ENCODE assay signal across 9 cellular contexts in genomic region chr19:3605770-3606169, GRCh38. TPM values are rescaled to one million over a fixed set of nuclear protein-coding genes. Genes with fewer than 3 reads are reported as not detected.
DNase-seq lines count a peak whose midpoint lies in the region; ATAC-seq, FAIRE-seq and TF ChIP-seq lines count a peak whose summit lies in the region.
"Had no signal": no experiment of that assay in that cellular context is flagged by ENCODE, and none has a peak within 500 bp of the region (broad histone marks: within the 10 kb centered on the region; RNA-seq: fewer than 3 reads in every experiment).

No MANE protein-coding gene starts in this region.

- no peaks in the 10 kb centered on the region for H3K27me3 ChIP-seq in astrocyte (ENCODE audit: insufficient read depth, low read length)
- peaks cover 0 to 29% of the 10 kb centered on the region in 2 experiments; a peak in 2 of 5 replicates for H3K27me3 ChIP-seq in HepG2 (ENCODE audit: control insufficient read depth in 1 of 2, insufficient read depth in 2 of 2, low read length in 2 of 2)
- H3K27me3 ChIP-seq in tibial artery: no peaks in the 10 kb centered on the region
- H3K27me3 ChIP-seq in Caco-2 (replicated peaks; ENCODE audit: control insufficient read depth, insufficient read depth, low read length): no peaks in the 10 kb centered on the region

- H4K20me1 ChIP-seq in astrocyte (ENCODE audit: insufficient read depth, low read length): peaks cover 14% of the 10 kb centered on the region
- no peaks in the 10 kb centered on the region for H4K20me1 ChIP-seq in HepG2 (ENCODE audit: insufficient read depth, low read length)

- no peaks in the 10 kb centered on the region for H3K9me3 Mint-ChIP-seq in astrocyte (ENCODE audit: unreplicated experiment)
- H3K9me3 Mint-ChIP-seq in Caco-2 (ENCODE audit: unreplicated experiment): no peaks in the 10 kb centered on the region

- H3K4me1 Mint-ChIP-seq in astrocyte (ENCODE audit: low read depth, unreplicated experiment) (peaks cover 7% of the 10 kb centered on the region), Caco-2 (ENCODE audit: low read depth, unreplicated experiment) (no peaks in the 10 kb centered on the region)

- no peak for TF ChIP-seq POLR2A in HepG2 (IDR thresholded peaks at IDR 0.05; ENCODE audit: insufficient read depth in 1 of 2, low read depth in 2 of 2, low read length in 2 of 2)

- CTCF ChIA-PET in HEK293 (lab: Yijun Ruan, JAX): no interaction called here
- CTCF ChIA-PET in HepG2 (lab: Yijun Ruan, JAX; ENCODE audit: low intra/inter-chr PET ratio, low total read pairs): no interaction called here
- CTCF ChIA-PET in Caco-2 (lab: Charles Lee): no interaction called here

- no peak for TF ChIP-seq RAD21 in HepG2 (CRISPR knock-in tag; IDR thresholded peaks at IDR 0.05)

- H3K9ac ChIP-seq in astrocyte (ENCODE audit: low read length) (peak overlapping the region; percentile 58), HepG2 (ENCODE audit: insufficient read depth, low read depth, low read length) (no peak overlapping the region)

- in situ Hi-C loops in HepG2 (cut with HindIII; ENCODE audit: extremely low pct_ligation_motif_present, low pct_unique_long_range_greater_than_20kb): no loop called here

- H3K27me3 Mint-ChIP-seq in astrocyte (ENCODE audit: low read depth, unreplicated experiment) (peaks cover 6% of the 10 kb centered on the region), Caco-2 (ENCODE audit: insufficient read depth, unreplicated experiment) (no peaks in the 10 kb centered on the region)

- POLR2A ChIA-PET in HEK293 (lab: Yijun Ruan, JAX): no interaction called here
- POLR2A ChIA-PET in HepG2 (lab: Yijun Ruan, JAX): no interaction called here
- POLR2A ChIA-PET in Caco-2 (lab: Charles Lee): no interaction called here

- H3K4me3 Mint-ChIP-seq in astrocyte (ENCODE audit: unreplicated experiment) (no peak overlapping the region), Caco-2 (ENCODE audit: unreplicated experiment) (no peak overlapping the region)

- TF ChIP-seq EP300 in HepG2 (IDR thresholded peaks at IDR 0.05; ENCODE audit: low read depth in 2 of 2, low read length in 2 of 2) (no peak), HepG2 (CRISPR knock-in tag; IDR thresholded peaks at IDR 0.05; ENCODE audit: borderline replicate concordance) (no peak)

- H3K4me1 ChIP-seq in HEK293 (ENCODE audit: control insufficient read depth, insufficient read depth, low read length) (peaks cover 3% of the 10 kb centered on the region; the same call in 1 of the 2 replicates), astrocyte (ENCODE audit: insufficient read depth, low read length) (peaks cover 28% of the 10 kb centered on the region), HepG2 (ENCODE audit: insufficient read depth, low read length) (peaks cover 48% of the 10 kb centered on the region), tibial artery (peaks cover 0 to 91% (median 69%) of the 10 kb centered on the region in 4 donors), Caco-2 (peaks cover 5% of the 10 kb centered on the region; the same call in 1 of the 2 replicates)

- H3K27ac ChIP-seq in HEK293 (ENCODE audit: extremely low read depth, low read depth, low read length): no peak overlapping the region
- H3K27ac ChIP-seq in astrocyte (ENCODE audit: low read depth, low read length): no peak overlapping the region
- H3K27ac ChIP-seq in HepG2 (ENCODE audit: extremely low read length, insufficient read depth, low read length): no peak overlapping the region
- H3K27ac ChIP-seq in tibial artery: peak overlapping the region; percentile 96 to 97
- H3K27ac ChIP-seq: neutrophil had no signal

- BruUV-seq in HepG2 (replicated peaks; lab: Mats Ljungman, UMichigan): no TSS peak
- no TSS peak for BruUV-seq in Caco-2 (replicated peaks; lab: Mats Ljungman, UMichigan)

- H3K4me3 ChIP-seq in HEK293 (ENCODE audit: low read depth, low read length) (peak overlapping the region; percentile 51; the same call in 1 of the 2 replicates), astrocyte (ENCODE audit: insufficient read depth, low read depth, low read length) (peak overlapping the region; percentile 64), HepG2 (replicated peaks in 1 of 3; ENCODE audit: insufficient read depth in 1 of 3, low read depth in 2 of 3, low read length in 3 of 3) (peak overlapping the region in 1 of 3 experiments; percentile 59; a peak in 1 of 6 replicates), tibial artery (peak overlapping the region; percentile 84 to 88), Caco-2 (ENCODE audit: low read depth, low read length) (no peak overlapping the region)

- ATAC-seq in HepG2 (no peak), GM18517 (IDR thresholded peaks at IDR 0.05; ENCODE audit: unreplicated experiment) (no peak)

- FAIRE-seq in astrocyte (lab: Jason Lieb, UNC) (no peak), HepG2 (lab: Jason Lieb, UNC) (peak; percentile 26)

- intact Hi-C loops in HepG2 (cut with micrococcal nuclease; ENCODE audit: unreplicated experiment): no loop called here
- intact Hi-C loops in tibial artery (cut with DNase I; ENCODE audit: low total_unique reads): loop anchor here (10.0 kb wide), 1 partner anchor 141 kb away; no protein-coding TSS in a partner anchor
- intact Hi-C loops in Caco-2 (cut with micrococcal nuclease; ENCODE audit: unreplicated experiment): no loop called here

- H3K4me2 ChIP-seq in astrocyte (ENCODE audit: low read length) (peak overlapping the region; percentile 84), HepG2 (ENCODE audit: low read depth, low read length) (peak overlapping the region; percentile 77; the same call in 1 of the 2 replicates)

- DNase-seq in astrocyte (ENCODE audit: low read depth) (no peak), HepG2 (ENCODE audit: low spot score) (no peak), tibial artery (no peak), NCI-H2029 (lab: John Stamatoyannopoulos, UW) (no peak), Caco-2 (no peak)
- DNase-seq: cerebellar nuclear complex had no signal

- H3K79me2 ChIP-seq in astrocyte (ENCODE audit: insufficient read depth, low read length) (no peaks in the 10 kb centered on the region), HepG2 (ENCODE audit: insufficient read depth, low read length) (no peaks in the 10 kb centered on the region)

- no peaks in the 10 kb centered on the region for H3K9me3 ChIP-seq in HEK293 (ENCODE audit: control insufficient read depth, insufficient read depth, low read depth, low read length)
- H3K9me3 ChIP-seq in astrocyte (ENCODE audit: insufficient read depth, low read depth, low read length): no peaks in the 10 kb centered on the region
- no peaks in the 10 kb centered on the region for H3K9me3 ChIP-seq in HepG2 (ENCODE audit: low read length)
- H3K9me3 ChIP-seq in tibial artery: no peaks in the 10 kb centered on the region
- no peaks in the 10 kb centered on the region for H3K9me3 ChIP-seq in Caco-2
- H3K9me3 ChIP-seq: neutrophil had no signal

- H3K27ac Mint-ChIP-seq in astrocyte (ENCODE audit: unreplicated experiment) (no peak overlapping the region), Caco-2 (ENCODE audit: unreplicated experiment) (no peak overlapping the region)

- 57% methylated on average over 5 of the region's 5 CpGs for WGBS in HepG2 (ENCODE audit: low lambda C conversion rate)

- TF ChIP-seq CTCF in HEK293 (tag by site-specific recombination; IDR thresholded peaks at IDR 0.05) (no peak), astrocyte (IDR thresholded peaks at IDR 0.05; ENCODE audit: insufficient read depth, low read depth, low read length) (no peak), HepG2 (CRISPR knock-in tag; IDR thresholded peaks at IDR 0.05) (no peak), tibial artery (IDR thresholded peaks at IDR 0.05) (no peak), Caco-2 (IDR thresholded peaks at IDR 0.05; ENCODE audit: insufficient read depth in 1 of 2, low read depth in 1 of 2, low read length in 1 of 2, severe bottlenecking in 1 of 2, unreplicated experiment in 1 of 2) (no peak)

- H2AFZ ChIP-seq in astrocyte (ENCODE audit: low read depth, low read length) (peak overlapping the region; percentile 8), HepG2 (ENCODE audit: low read length) (no peak overlapping the region)

- H3K36me3 Mint-ChIP-seq in astrocyte (ENCODE audit: low read depth, unreplicated experiment): peaks cover 3% of the 10 kb centered on the region
- peaks cover 6% of the 10 kb centered on the region for H3K36me3 Mint-ChIP-seq in Caco-2 (ENCODE audit: insufficient read depth, unreplicated experiment)

- H3K36me3 ChIP-seq in HEK293 (ENCODE audit: control insufficient read depth in 2 of 2, insufficient read depth in 1 of 2, low read length in 2 of 2): peaks cover 0 to 8% of the 10 kb centered on the region in 2 experiments; a peak in 2 of 3 replicates
- no peaks in the 10 kb centered on the region for H3K36me3 ChIP-seq in astrocyte (ENCODE audit: insufficient read depth, low read length)
- no peaks in the 10 kb centered on the region for H3K36me3 ChIP-seq in HepG2 (replicated peaks in 1 of 2; ENCODE audit: control insufficient read depth in 1 of 2, insufficient read depth in 2 of 2, low read length in 2 of 2)
- peaks cover 0 to 2% (median 0%) of the 10 kb centered on the region in 3 donors for H3K36me3 ChIP-seq in tibial artery
- H3K36me3 ChIP-seq in Caco-2 (ENCODE audit: control insufficient read depth, insufficient read depth, low read length): no peaks in the 10 kb centered on the region

RNA-seq across cellular contexts. Expression of gene TBXA2R, which starts 0.9 kb away (rescaled TPM):
- total RNA-seq in astrocyte (0.31 and 0.39 TPM in 2 replicates), HepG2 (2016; rRNA removed; fragmentation: Illumina TruSeq; extraction: Trizol) (not detected in 2 replicates), Caco-2 (2022) (0.11 TPM in 1 of 2 replicates, not detected in the other)
- total RNA-seq in HepG2 (2016; cell fraction: cytosol; rRNA removed; fragmentation: Illumina TruSeq; extraction: Trizol; ENCODE audit: low read depth): not detected in 2 replicates
- not detected in 2 replicates for total RNA-seq in HepG2 (2016; cell fraction: insoluble cytoplasmic fraction; rRNA removed; fragmentation: Illumina TruSeq; extraction: Trizol)
- total RNA-seq in HepG2 (2016; cell fraction: membrane; rRNA removed; fragmentation: Illumina TruSeq; extraction: Trizol): not detected in 2 replicates
- total RNA-seq in HepG2 (2016; cell fraction: nucleus; rRNA removed; fragmentation: Illumina TruSeq; extraction: Trizol): not detected in 2 replicates
- 0.05 and 0.09 TPM in 2 replicates for polyA plus RNA-seq in HepG2 (2011; rRNA removed)
- polyA plus RNA-seq in HepG2 (2011; cell fraction: cytosol; rRNA removed): 0.04 TPM in 2 replicates
- polyA plus RNA-seq in HepG2 (2011; cell fraction: nucleus; rRNA removed): 0.11 TPM in 1 of 2 replicates, not detected in the other
- not detected in 2 replicates for polyA plus RNA-seq in HepG2 (2012)
- not detected in 2 replicates for polyA plus RNA-seq in HepG2 (2016; cell fraction: cytosol; fragmentation: Illumina TruSeq; extraction: Trizol; ENCODE audit: low read depth)
- polyA plus RNA-seq in HepG2 (2016; cell fraction: insoluble cytoplasmic fraction; fragmentation: Illumina TruSeq; extraction: Trizol; ENCODE audit: low read depth): not detected in 2 replicates
- not detected in 2 replicates for polyA plus RNA-seq in HepG2 (2016; cell fraction: membrane; fragmentation: Illumina TruSeq; extraction: Trizol; ENCODE audit: low read depth)
- polyA plus RNA-seq in HepG2 (2016; cell fraction: nucleus; fragmentation: Illumina TruSeq; extraction: Trizol; ENCODE audit: insufficient read depth, low read depth): not detected in 2 replicates
- 0.20 and 1.3 TPM in 2 replicates for polyA minus RNA-seq in HepG2 (2011; rRNA and poly(A)+ RNA removed; ENCODE audit: low replicate concordance)
- polyA minus RNA-seq in HepG2 (2011; cell fraction: cytosol; rRNA and poly(A)+ RNA removed): not detected in 2 replicates
- not detected in 2 replicates for polyA minus RNA-seq in HepG2 (2011; cell fraction: nucleus; rRNA and poly(A)+ RNA removed)

RNA-seq across cellular contexts. Expression of gene GIPC3, which starts 20.5 kb away (rescaled TPM):
- total RNA-seq in astrocyte (0.09 and 0.10 TPM in 2 replicates), HepG2 (2016; rRNA removed; fragmentation: Illumina TruSeq; extraction: Trizol) (not detected in 2 replicates), Caco-2 (2022) (not detected in 2 replicates)
- not detected in 2 replicates for total RNA-seq in HepG2 (2016; cell fraction: cytosol; rRNA removed; fragmentation: Illumina TruSeq; extraction: Trizol; ENCODE audit: low read depth)
- total RNA-seq in HepG2 (2016; cell fraction: insoluble cytoplasmic fraction; rRNA removed; fragmentation: Illumina TruSeq; extraction: Trizol): not detected in 2 replicates
- not detected in 2 replicates for total RNA-seq in HepG2 (2016; cell fraction: membrane; rRNA removed; fragmentation: Illumina TruSeq; extraction: Trizol)
- not detected in 2 replicates for total RNA-seq in HepG2 (2016; cell fraction: nucleus; rRNA removed; fragmentation: Illumina TruSeq; extraction: Trizol)
- 0.05 and 0.08 TPM in 2 replicates for polyA plus RNA-seq in HepG2 (2011; rRNA removed)
- 0.01 and 0.03 TPM in 2 replicates for polyA plus RNA-seq in HepG2 (2011; cell fraction: cytosol; rRNA removed)
- polyA plus RNA-seq in HepG2 (2011; cell fraction: nucleus; rRNA removed): 0.14 and 0.17 TPM in 2 replicates
- 0.04 TPM in 1 of 2 replicates, not detected in the other for polyA plus RNA-seq in HepG2 (2012)
- polyA plus RNA-seq in HepG2 (2016; cell fraction: cytosol; fragmentation: Illumina TruSeq; extraction: Trizol; ENCODE audit: low read depth): not detected in 2 replicates
- not detected in 2 replicates for polyA plus RNA-seq in HepG2 (2016; cell fraction: insoluble cytoplasmic fraction; fragmentation: Illumina TruSeq; extraction: Trizol; ENCODE audit: low read depth)
- polyA plus RNA-seq in HepG2 (2016; cell fraction: membrane; fragmentation: Illumina TruSeq; extraction: Trizol; ENCODE audit: low read depth): not detected in 2 replicates
- not detected in 2 replicates for polyA plus RNA-seq in HepG2 (2016; cell fraction: nucleus; fragmentation: Illumina TruSeq; extraction: Trizol; ENCODE audit: insufficient read depth, low read depth)
- polyA minus RNA-seq in HepG2 (2011; rRNA and poly(A)+ RNA removed; ENCODE audit: low replicate concordance): 0.02 and 5.9 TPM in 2 replicates
- polyA minus RNA-seq in HepG2 (2011; cell fraction: cytosol; rRNA and poly(A)+ RNA removed): not detected in 2 replicates
- polyA minus RNA-seq in HepG2 (2011; cell fraction: nucleus; rRNA and poly(A)+ RNA removed): not detected in 2 replicates

RNA-seq across cellular contexts. Expression of gene CACTIN, which starts 20.8 kb away (rescaled TPM):
- total RNA-seq in astrocyte (22.0 and 26.7 TPM in 2 replicates), HepG2 (2016; rRNA removed; fragmentation: Illumina TruSeq; extraction: Trizol) (11.1 and 16.6 TPM in 2 replicates), Caco-2 (2022) (32.2 and 33.9 TPM in 2 replicates)
- 2.8 and 3.1 TPM in 2 replicates for total RNA-seq in HepG2 (2016; cell fraction: cytosol; rRNA removed; fragmentation: Illumina TruSeq; extraction: Trizol; ENCODE audit: low read depth)
- total RNA-seq in HepG2 (2016; cell fraction: insoluble cytoplasmic fraction; rRNA removed; fragmentation: Illumina TruSeq; extraction: Trizol): 11.2 and 17.9 TPM in 2 replicates
- 4.7 and 5.6 TPM in 2 replicates for total RNA-seq in HepG2 (2016; cell fraction: membrane; rRNA removed; fragmentation: Illumina TruSeq; extraction: Trizol)
- 9.0 and 11.6 TPM in 2 replicates for total RNA-seq in HepG2 (2016; cell fraction: nucleus; rRNA removed; fragmentation: Illumina TruSeq; extraction: Trizol)
- polyA plus RNA-seq in HepG2 (2011; rRNA removed): 10.0 and 11.5 TPM in 2 replicates
- 6.6 and 11.2 TPM in 2 replicates for polyA plus RNA-seq in HepG2 (2011; cell fraction: cytosol; rRNA removed)
- polyA plus RNA-seq in HepG2 (2011; cell fraction: nucleus; rRNA removed): 31.8 and 41.5 TPM in 2 replicates
- 5.7 and 5.8 TPM in 2 replicates for polyA plus RNA-seq in HepG2 (2012)
- 1.7 and 1.8 TPM in 2 replicates for polyA plus RNA-seq in HepG2 (2016; cell fraction: cytosol; fragmentation: Illumina TruSeq; extraction: Trizol; ENCODE audit: low read depth)
- 10.2 and 13.0 TPM in 2 replicates for polyA plus RNA-seq in HepG2 (2016; cell fraction: insoluble cytoplasmic fraction; fragmentation: Illumina TruSeq; extraction: Trizol; ENCODE audit: low read depth)
- polyA plus RNA-seq in HepG2 (2016; cell fraction: membrane; fragmentation: Illumina TruSeq; extraction: Trizol; ENCODE audit: low read depth): 3.7 and 4.0 TPM in 2 replicates
- polyA plus RNA-seq in HepG2 (2016; cell fraction: nucleus; fragmentation: Illumina TruSeq; extraction: Trizol; ENCODE audit: insufficient read depth, low read depth): 28.6 and 30.2 TPM in 2 replicates
- 9.7 and 19.5 TPM in 2 replicates for polyA minus RNA-seq in HepG2 (2011; rRNA and poly(A)+ RNA removed; ENCODE audit: low replicate concordance)
- 5.0 and 5.2 TPM in 2 replicates for polyA minus RNA-seq in HepG2 (2011; cell fraction: cytosol; rRNA and poly(A)+ RNA removed)
- polyA minus RNA-seq in HepG2 (2011; cell fraction: nucleus; rRNA and poly(A)+ RNA removed): 5.3 and 5.7 TPM in 2 replicates

RNA-seq across cellular contexts. Expression of gene HMG20B, which starts 33.0 kb away (rescaled TPM):
- 55.9 and 63.8 TPM in 2 replicates for total RNA-seq in astrocyte
- total RNA-seq in HepG2 (2016; rRNA removed; fragmentation: Illumina TruSeq; extraction: Trizol): 23.0 and 29.2 TPM in 2 replicates
- 26.2 and 31.3 TPM in 2 replicates for total RNA-seq in HepG2 (2016; cell fraction: cytosol; rRNA removed; fragmentation: Illumina TruSeq; extraction: Trizol; ENCODE audit: low read depth)
- total RNA-seq in HepG2 (2016; cell fraction: insoluble cytoplasmic fraction; rRNA removed; fragmentation: Illumina TruSeq; extraction: Trizol): 26.2 and 29.0 TPM in 2 replicates
- 40.2 and 42.4 TPM in 2 replicates for total RNA-seq in HepG2 (2016; cell fraction: membrane; rRNA removed; fragmentation: Illumina TruSeq; extraction: Trizol)
- 17.0 TPM in 2 replicates for total RNA-seq in HepG2 (2016; cell fraction: nucleus; rRNA removed; fragmentation: Illumina TruSeq; extraction: Trizol)
- 23.9 and 24.8 TPM in 2 replicates for polyA plus RNA-seq in HepG2 (2011; rRNA removed)
- polyA plus RNA-seq in HepG2 (2011; cell fraction: cytosol; rRNA removed): 17.7 and 28.8 TPM in 2 replicates
- polyA plus RNA-seq in HepG2 (2011; cell fraction: nucleus; rRNA removed): 73.5 and 97.4 TPM in 2 replicates
- 19.0 and 22.8 TPM in 2 replicates for polyA plus RNA-seq in HepG2 (2012)
- polyA plus RNA-seq in HepG2 (2016; cell fraction: cytosol; fragmentation: Illumina TruSeq; extraction: Trizol; ENCODE audit: low read depth): 33.9 and 35.6 TPM in 2 replicates
- polyA plus RNA-seq in HepG2 (2016; cell fraction: insoluble cytoplasmic fraction; fragmentation: Illumina TruSeq; extraction: Trizol; ENCODE audit: low read depth): 36.6 TPM in 2 replicates
- polyA plus RNA-seq in HepG2 (2016; cell fraction: membrane; fragmentation: Illumina TruSeq; extraction: Trizol; ENCODE audit: low read depth): 38.7 and 44.5 TPM in 2 replicates
- polyA plus RNA-seq in HepG2 (2016; cell fraction: nucleus; fragmentation: Illumina TruSeq; extraction: Trizol; ENCODE audit: insufficient read depth, low read depth): 80.7 and 81.4 TPM in 2 replicates
- 13.9 and 67.7 TPM in 2 replicates for polyA minus RNA-seq in HepG2 (2011; rRNA and poly(A)+ RNA removed; ENCODE audit: low replicate concordance)
- polyA minus RNA-seq in HepG2 (2011; cell fraction: cytosol; rRNA and poly(A)+ RNA removed): 10.8 and 16.1 TPM in 2 replicates
- 8.7 and 9.7 TPM in 2 replicates for polyA minus RNA-seq in HepG2 (2011; cell fraction: nucleus; rRNA and poly(A)+ RNA removed)
- total RNA-seq in Caco-2 (2022): 33.9 and 34.5 TPM in 2 replicates

RNA-seq across cellular contexts. Expression of gene MFSD12, which starts 48.4 kb away (rescaled TPM):
- total RNA-seq in astrocyte (181 and 201 TPM in 2 replicates), HepG2 (2016; rRNA removed; fragmentation: Illumina TruSeq; extraction: Trizol) (14.0 and 29.1 TPM in 2 replicates), Caco-2 (2022) (60.6 and 61.7 TPM in 2 replicates)
- total RNA-seq in HepG2 (2016; cell fraction: cytosol; rRNA removed; fragmentation: Illumina TruSeq; extraction: Trizol; ENCODE audit: low read depth): 9.9 and 10.2 TPM in 2 replicates
- total RNA-seq in HepG2 (2016; cell fraction: insoluble cytoplasmic fraction; rRNA removed; fragmentation: Illumina TruSeq; extraction: Trizol): 10.6 and 28.5 TPM in 2 replicates
- 19.7 and 20.6 TPM in 2 replicates for total RNA-seq in HepG2 (2016; cell fraction: membrane; rRNA removed; fragmentation: Illumina TruSeq; extraction: Trizol)
- total RNA-seq in HepG2 (2016; cell fraction: nucleus; rRNA removed; fragmentation: Illumina TruSeq; extraction: Trizol): 25.3 and 29.9 TPM in 2 replicates
- 27.2 and 37.0 TPM in 2 replicates for polyA plus RNA-seq in HepG2 (2011; rRNA removed)
- 16.9 and 29.1 TPM in 2 replicates for polyA plus RNA-seq in HepG2 (2011; cell fraction: cytosol; rRNA removed)
- 143 and 182 TPM in 2 replicates for polyA plus RNA-seq in HepG2 (2011; cell fraction: nucleus; rRNA removed)
- polyA plus RNA-seq in HepG2 (2012): 21.1 and 40.6 TPM in 2 replicates
- 12.9 and 14.1 TPM in 2 replicates for polyA plus RNA-seq in HepG2 (2016; cell fraction: cytosol; fragmentation: Illumina TruSeq; extraction: Trizol; ENCODE audit: low read depth)
- polyA plus RNA-seq in HepG2 (2016; cell fraction: insoluble cytoplasmic fraction; fragmentation: Illumina TruSeq; extraction: Trizol; ENCODE audit: low read depth): 12.6 and 14.9 TPM in 2 replicates
- 19.3 and 20.1 TPM in 2 replicates for polyA plus RNA-seq in HepG2 (2016; cell fraction: membrane; fragmentation: Illumina TruSeq; extraction: Trizol; ENCODE audit: low read depth)
- polyA plus RNA-seq in HepG2 (2016; cell fraction: nucleus; fragmentation: Illumina TruSeq; extraction: Trizol; ENCODE audit: insufficient read depth, low read depth): 55.9 and 62.9 TPM in 2 replicates
- polyA minus RNA-seq in HepG2 (2011; rRNA and poly(A)+ RNA removed; ENCODE audit: low replicate concordance): 76.5 and 865 TPM in 2 replicates
- 29.2 and 33.3 TPM in 2 replicates for polyA minus RNA-seq in HepG2 (2011; cell fraction: cytosol; rRNA and poly(A)+ RNA removed)
- polyA minus RNA-seq in HepG2 (2011; cell fraction: nucleus; rRNA and poly(A)+ RNA removed): 22.5 and 22.8 TPM in 2 replicates

Comparison
In these comparisons a context has a peak if more than half of its experiments do, and no peak if none do; other contexts are left out.
1. H3K27ac ChIP-seq: peak in tibial artery (2 of 2); none in HEK293 (single experiment), astrocyte (single experiment) and HepG2 (single experiment).
2. Of the 63 proteins assayed by ChIP-seq in both HepG2 and HEK293: peak only in HepG2: none; only in HEK293: REPIN1, ZBTB10 and ZBTB7A; in both: none; in neither: 59; mixed calls (peak in some experiments, not most) for 1.